Comparison of ENCODE assay signal across 17 cellular contexts in the genomic region with DNA sequence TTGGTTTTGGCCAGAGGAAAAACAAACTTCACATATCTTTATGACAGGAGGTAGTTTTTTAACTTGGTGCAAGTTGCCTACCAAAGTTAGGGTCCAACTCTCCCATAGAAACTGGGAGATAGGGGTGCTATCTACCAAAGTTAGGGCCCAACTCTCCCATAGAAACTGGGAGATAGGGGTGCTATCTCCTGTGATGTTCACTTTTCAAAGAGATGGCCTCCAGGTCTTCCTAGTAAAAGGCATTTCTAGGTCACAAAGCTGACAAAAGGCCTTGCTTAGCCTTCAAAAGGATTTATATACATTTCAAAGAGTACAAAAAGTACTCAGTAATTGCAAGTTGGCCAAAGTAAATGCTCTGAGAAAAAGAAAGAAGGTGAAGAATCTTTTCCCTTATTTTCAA. TPM values are rescaled to one million over a fixed set of nuclear protein-coding genes. Genes with fewer than 3 reads are reported as not detected.
A peak's percentile ranks its signal among the peaks of the same experiment; 100 is the strongest.
DNase-seq lines count a peak whose midpoint lies in the region; ATAC-seq, FAIRE-seq and TF ChIP-seq lines count a peak whose summit lies in the region.
"Had no signal": no experiment of that assay in that cellular context is flagged by ENCODE, and none has a peak within 500 bp of the region (broad histone marks: within the 10 kb centered on the region; RNA-seq: fewer than 3 reads in every experiment).

No MANE protein-coding gene starts in this region.

- no peak overlapping the region for H3K4me3 Mint-ChIP-seq in type B pancreatic cell
- H3K4me3 Mint-ChIP-seq: CD4-positive, alpha-beta T cell; H9 had no signal

- peak overlapping the region; percentile 35 for H3K27ac Mint-ChIP-seq in type B pancreatic cell
- H3K27ac Mint-ChIP-seq: CD4-positive, alpha-beta T cell; H9 had no signal

- H2BK20ac ChIP-seq in H1 (ENCODE audit: low read length): no peak overlapping the region

- TF ChIP-seq CTCF in H1 (IDR thresholded peaks at IDR 0.05; ENCODE audit: control extremely low read depth in 1 of 3, insufficient read depth in 1 of 3, low read depth in 1 of 3, low read length in 3 of 3): no peak
- TF ChIP-seq CTCF in type B pancreatic cell (conservative IDR thresholded peaks at IDR 0.05): no peak

- H3K56ac ChIP-seq in H1 (replicated peaks; ENCODE audit: insufficient read length, low read depth, low read length): no peak overlapping the region

- no peaks in the 10 kb centered on the region for H3K79me2 ChIP-seq in H1 (ENCODE audit: control insufficient read depth in 1 of 2, insufficient read depth in 2 of 2, low read length in 2 of 2)

- DNase-seq in ELF-1 (ENCODE audit: low read depth, low spot score) (peak; percentile 11), H1 (ENCODE audit: low read depth in 1 of 2, low spot score in 2 of 2) (no peak), left lobe of liver (ENCODE audit: low spot score) (no peak), type B pancreatic cell (ENCODE audit: extremely low spot score, unreplicated experiment) (no peak), GM03348 (ENCODE audit: low spot score) (no peak), H7 (no peak), OCI-M1 (lab: John Stamatoyannopoulos, UW) (no peak)
- DNase-seq: AML-193; CD4-positive, alpha-beta T cell; DMS153; DMS79 treated with DMSO at 0.1 percent for 48 hours; GM23248; H9; KG1 had no signal

- no peak overlapping the region for H3K18ac ChIP-seq in H1 (ENCODE audit: extremely low read depth, low read length)

- H4K8ac ChIP-seq in H1 (ENCODE audit: extremely low read depth, insufficient read depth, low read length): no peak overlapping the region

- H3K23ac ChIP-seq in H1 (ENCODE audit: insufficient read length): no peak overlapping the region

- H2BK120ac ChIP-seq in H1 (replicated peaks; ENCODE audit: low read depth, low read length): no peak overlapping the region

- no peak for TF ChIP-seq RAD21 in H1 (IDR thresholded peaks at IDR 0.05 in 1 of 2, conservative IDR thresholded peaks at IDR 0.05 in 1 of 2; ENCODE audit: low read depth in 2 of 2, low read length in 2 of 2)

- H2BK5ac ChIP-seq in H1 (ENCODE audit: low read depth, low read length): no peak overlapping the region

- H4K91ac ChIP-seq in H1 (replicated peaks; ENCODE audit: insufficient read length, low read length): no peak overlapping the region

- no peaks in the 10 kb centered on the region for H3K79me1 ChIP-seq in H1 (ENCODE audit: low read depth, low read length)

- no peak overlapping the region for H2BK12ac ChIP-seq in H1 (ENCODE audit: low read depth, low read length)

- no peaks in the 10 kb centered on the region for H3K36me3 ChIP-seq in H1 (ENCODE audit: control insufficient read depth in 2 of 4, insufficient read depth in 4 of 4, low read length in 3 of 4)
- no peaks in the 10 kb centered on the region for H3K36me3 ChIP-seq in H7 (replicated peaks; ENCODE audit: control insufficient read depth, insufficient read depth, low read length)

- no peaks in the 10 kb centered on the region for H3K23me2 ChIP-seq in H1 (ENCODE audit: low read depth, low read length)

- no peak overlapping the region for H2BK15ac ChIP-seq in H1 (ENCODE audit: low read length)

- no peak overlapping the region for H3K14ac ChIP-seq in H1 (ENCODE audit: insufficient read length)

- no peaks in the 10 kb centered on the region for H3K36me3 Mint-ChIP-seq in type B pancreatic cell

- H4K20me1 ChIP-seq in H1 (replicated peaks in 1 of 2; ENCODE audit: control insufficient read depth in 1 of 2, insufficient read depth in 2 of 2, low read length in 2 of 2): no peaks in the 10 kb centered on the region

- H2AK5ac ChIP-seq in H1 (ENCODE audit: low read depth, low read length): no peak overlapping the region

- H3K9me3 ChIP-seq in H1 (ENCODE audit: insufficient read depth in 2 of 2, low read depth in 1 of 2, low read length in 1 of 2): no peaks in the 10 kb centered on the region

- H3K27me3 Mint-ChIP-seq in type B pancreatic cell: peaks cover 5% of the 10 kb centered on the region
- H3K27me3 Mint-ChIP-seq: CD4-positive, alpha-beta T cell had no signal

- no peak for TF ChIP-seq EP300 in H1 (IDR thresholded peaks at IDR 0.05; ENCODE audit: borderline replicate concordance in 1 of 2, low read depth in 2 of 2, low read length in 2 of 2)

- no peak for TF ChIP-seq POLR2A in H1 (IDR thresholded peaks at IDR 0.05; ENCODE audit: control extremely low read depth in 1 of 2, low read depth in 2 of 2, low read length in 2 of 2)

- H3K4ac ChIP-seq in H1 (replicated peaks; ENCODE audit: insufficient read length, low read depth, low read length): no peak overlapping the region

- peak; percentile 7 for ATAC-seq in left lobe of liver

- H3K4me2 ChIP-seq in H1 (ENCODE audit: insufficient read depth in 1 of 2, low read depth in 2 of 2, low read length in 2 of 2): no peak overlapping the region

- H3K9me3 Mint-ChIP-seq in type B pancreatic cell: no peaks in the 10 kb centered on the region
- H3K9me3 Mint-ChIP-seq: CD4-positive, alpha-beta T cell; H9 had no signal

- FAIRE-seq in H1 (lab: Jason Lieb, UNC): peak; percentile 48
- FAIRE-seq: GM19239 had no signal

- no peaks in the 10 kb centered on the region for H3K4me1 Mint-ChIP-seq in type B pancreatic cell (ENCODE audit: unreplicated experiment)

- POLR2A ChIA-PET in H1 (lab: Charles Lee; ENCODE audit: partially characterized antibody): interaction anchor here (0.6 kb wide), 1 partner anchor 64 kb away, joined by 3 read pairs; no protein-coding TSS in a partner anchor

- H3K4me1 ChIP-seq in H1 (replicated peaks in 1 of 4; ENCODE audit: control insufficient read depth in 3 of 4, insufficient read depth in 4 of 4, low read length in 3 of 4): peaks cover 0 to 5% (median 2%) of the 10 kb centered on the region in 4 experiments; a peak in 2 of 7 replicates

- no peak overlapping the region for H3K9ac ChIP-seq in H1 (replicated peaks in 1 of 4; ENCODE audit: extremely low read depth in 1 of 4, low read depth in 3 of 4, low read length in 3 of 4)
- H3K9ac ChIP-seq: GM23248 had no signal

- H3K27ac ChIP-seq in H1 (ENCODE audit: low read depth, low read length): no peak overlapping the region
- H3K27ac ChIP-seq: C4-2B, GM23248 had no signal

- H4K5ac ChIP-seq in H1 (ENCODE audit: insufficient read length, low read depth, low read length): no peak overlapping the region

- CTCF ChIA-PET in H1 (lab: Charles Lee; ENCODE audit: partially characterized antibody): interaction anchor here (1.2 kb wide), 1 partner anchor 8 kb away, joined by 6 read pairs; no protein-coding TSS in a partner anchor

- no peak overlapping the region for H3K4me3 ChIP-seq in H1 (ENCODE audit: extremely low read depth in 1 of 4, insufficient read depth in 2 of 4, low read depth in 3 of 4, low read length in 4 of 4)
- no peak overlapping the region for H3K4me3 ChIP-seq in H7 (ENCODE audit: insufficient read depth, low read depth, low read length)
- H3K4me3 ChIP-seq: GM23248 had no signal

- peaks cover 15 to 42% (median 35%) of the 10 kb centered on the region in 4 experiments for H3K27me3 ChIP-seq in H1 (replicated peaks in 1 of 4; ENCODE audit: control insufficient read depth in 3 of 4, extremely low read depth in 1 of 4, insufficient read depth in 3 of 4, low read length in 3 of 4)
- H3K27me3 ChIP-seq in H7 (ENCODE audit: control insufficient read depth, insufficient read depth, low read length): peaks cover 33% of the 10 kb centered on the region

- no peak overlapping the region for H2AFZ ChIP-seq in H1 (ENCODE audit: low read length)
- H2AFZ ChIP-seq: GM23248 had no signal

TF ChIP-seq in H1, 55 proteins besides CTCF, POLR2A, EP300 and RAD21:
- no peak; the same call in 1 of the 2 replicates for TF ChIP-seq EGR1 (IDR thresholded peaks at IDR 0.05; ENCODE audit: borderline replicate concordance, low read depth, low read length)
- TF ChIP-seq, protein P1, sequence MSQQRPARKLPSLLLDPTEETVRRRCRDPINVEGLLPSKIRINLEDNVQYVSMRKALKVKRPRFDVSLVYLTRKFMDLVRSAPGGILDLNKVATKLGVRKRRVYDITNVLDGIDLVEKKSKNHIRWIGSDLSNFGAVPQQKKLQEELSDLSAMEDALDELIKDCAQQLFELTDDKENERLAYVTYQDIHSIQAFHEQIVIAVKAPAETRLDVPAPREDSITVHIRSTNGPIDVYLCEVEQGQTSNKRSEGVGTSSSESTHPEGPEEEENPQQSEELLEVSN (IDR thresholded peaks at IDR 0.05): no peak
- no peak for TF ChIP-seq GTF2F1 (IDR thresholded peaks at IDR 0.05; ENCODE audit: borderline replicate concordance, low read depth, low read length)
- TF ChIP-seq CBX8 (IDR thresholded peaks at IDR 0.05; ENCODE audit: borderline replicate concordance, low read depth, low read length): no peak
- no peak for TF ChIP-seq JUND (IDR thresholded peaks at IDR 0.05; ENCODE audit: low read length)
- no peak for TF ChIP-seq SP1 (IDR thresholded peaks at IDR 0.05; ENCODE audit: low read depth, low read length)
- TF ChIP-seq ZNF274 (IDR thresholded peaks at IDR 0.05; ENCODE audit: borderline replicate concordance, extremely low read depth, low read length): peak; percentile 39; the same call in 1 of the 2 replicates
- TF ChIP-seq ASH2L (IDR thresholded peaks at IDR 0.05; ENCODE audit: low read length): no peak
- TF ChIP-seq, protein P2, sequence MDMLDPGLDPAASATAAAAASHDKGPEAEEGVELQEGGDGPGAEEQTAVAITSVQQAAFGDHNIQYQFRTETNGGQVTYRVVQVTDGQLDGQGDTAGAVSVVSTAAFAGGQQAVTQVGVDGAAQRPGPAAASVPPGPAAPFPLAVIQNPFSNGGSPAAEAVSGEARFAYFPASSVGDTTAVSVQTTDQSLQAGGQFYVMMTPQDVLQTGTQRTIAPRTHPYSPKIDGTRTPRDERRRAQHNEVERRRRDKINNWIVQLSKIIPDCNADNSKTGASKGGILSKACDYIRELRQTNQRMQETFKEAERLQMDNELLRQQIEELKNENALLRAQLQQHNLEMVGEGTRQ (IDR thresholded peaks at IDR 0.05; ENCODE audit: low read length): no peak
- no peak for TF ChIP-seq YY1 (IDR thresholded peaks at IDR 0.05; ENCODE audit: low read depth, low read length)
- peak; percentile 87 for TF ChIP-seq POLR2AphosphoS5 (IDR thresholded peaks at IDR 0.05; ENCODE audit: low read depth, low read length)

RNA-seq across cellular contexts. Expression of gene IL1RAP, which starts 27.1 kb away (rescaled TPM):
- total RNA-seq in H1 (2021; fragmentation: NEBNext Ultra II Directional; extraction: Animal tissue kit (Norgen Biotek cat#: 25700)): 2.7 and 3.9 TPM in 2 replicates
- polyA plus RNA-seq in H1 (2011; rRNA removed): 2.2 and 2.4 TPM in 2 replicates
- 2.2 TPM for polyA plus RNA-seq in H1 (2011; cell fraction: cytosol; rRNA removed)
- polyA plus RNA-seq in H1 (2011; cell fraction: nucleus; rRNA removed): 3.1 TPM
- polyA plus RNA-seq in H1 (2012, experiment 1 of 2): 1.2 to 6.0 TPM (median 3.2 TPM) in 4 replicates
- polyA plus RNA-seq in H1 (2012, experiment 2 of 2): 0.24 TPM
- polyA plus RNA-seq in H1 (2013, experiment 1 of 2): 6.0 TPM
- 5.0 TPM for polyA plus RNA-seq in H1 (2013, experiment 2 of 2)
- 9.9 and 11.4 TPM in 2 replicates for polyA minus RNA-seq in H1 (2011; rRNA and poly(A)+ RNA removed)
- 2.5 TPM for polyA minus RNA-seq in H1 (2011; cell fraction: cytosol; rRNA and poly(A)+ RNA removed)
- polyA minus RNA-seq in H1 (2011; cell fraction: nucleus; rRNA and poly(A)+ RNA removed): 6.9 TPM
- 52.6 TPM for total RNA-seq in left lobe of liver
- 8.2 and 14.8 TPM in 2 replicates for total RNA-seq in type B pancreatic cell (ENCODE audit: low replicate concordance)
- total RNA-seq in H7 (2014; rRNA removed; shearing (Covaris generic)): 3.7 and 6.5 TPM in 2 replicates
- total RNA-seq: G401 had no signal
